In the genomic region with DNA sequence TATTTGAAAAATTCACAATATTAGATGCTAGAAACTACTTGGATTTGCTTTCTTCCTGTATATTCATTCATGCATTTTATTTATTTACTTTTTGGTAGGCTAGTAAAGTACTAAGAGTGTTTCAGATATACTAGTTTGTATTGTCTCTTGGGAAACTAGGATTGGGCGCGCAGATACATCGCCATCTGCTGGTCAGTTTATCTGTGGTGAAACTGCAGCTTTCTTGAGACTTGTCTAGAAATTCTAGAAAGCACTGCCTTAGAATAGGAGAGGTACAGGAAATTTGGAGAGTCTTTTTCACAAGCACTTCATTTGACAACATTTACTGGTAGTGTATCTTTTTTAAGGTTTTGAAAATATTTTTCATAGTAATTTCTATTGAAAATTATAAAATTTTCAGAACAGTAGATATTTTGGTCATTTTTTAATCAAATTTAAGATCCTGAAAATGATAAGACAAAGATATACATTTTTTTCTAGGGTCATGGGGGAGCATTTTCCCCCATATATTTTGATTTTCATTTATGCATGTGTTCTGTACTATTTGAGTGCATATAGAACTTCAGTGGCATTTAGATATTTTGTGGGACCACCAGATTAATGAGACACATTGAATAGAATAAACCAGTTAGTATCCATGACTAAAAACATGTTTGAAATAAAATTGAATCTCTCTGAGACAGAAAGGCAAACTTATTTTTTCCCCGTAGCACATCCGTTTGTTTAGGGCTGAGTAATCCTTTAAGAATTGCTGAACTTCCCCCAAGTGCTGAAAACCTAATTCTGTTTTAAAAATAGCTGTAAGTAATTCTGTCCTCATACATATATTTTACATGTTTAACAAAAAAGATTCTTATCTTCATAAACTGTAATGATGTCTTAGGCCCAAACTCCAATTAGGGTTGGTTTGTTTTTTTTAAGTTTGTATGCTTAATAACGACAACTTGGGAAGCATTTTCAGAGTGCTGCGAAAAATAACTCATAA, we compare ENCODE assay signal across 8 cellular contexts. TPM values are rescaled to one million over a fixed set of nuclear protein-coding genes. Genes with fewer than 3 reads are reported as not detected.
DNase-seq lines count a peak whose midpoint lies in the region; ATAC-seq and TF ChIP-seq lines count a peak whose summit lies in the region.

No MANE protein-coding gene starts in this region.

- peak; percentile 83 for TF ChIP-seq CTCF in lower lobe of right lung (IDR thresholded peaks at IDR 0.05)

- DNase-seq in Daoy (ENCODE audit: low read depth) (peak; percentile 73), NCI-H226 (peak; percentile 23), dermis blood vessel endothelial cell (peak; percentile 87), lower lobe of right lung (no peak)
- peak; percentile 21 for DNase-seq in activated CD4-positive, CD25-positive, alpha-beta regulatory T cell treated with anti-CD3 and anti-CD28 coated beads, Interleukin-2, amount 50 U/mL, for 16 hours (ENCODE audit: low read depth, low spot score)
- DNase-seq in stimulated activated CD8-positive, alpha-beta memory T cell treated with anti-CD3 and anti-CD28 coated beads, Interleukin-12 subunit alpha, Interleukin-12 subunit beta, amount 100 ng/mL, for 1 hour (ENCODE audit: low read depth): peak; percentile 27

- peaks cover 3% of the 10 kb centered on the region for H3K4me1 ChIP-seq in lower lobe of right lung

- H3K36me3 ChIP-seq in lower lobe of right lung: no peaks in the 10 kb centered on the region

- H3K4me3 ChIP-seq in lower lobe of right lung: no peak overlapping the region

- ATAC-seq in HG02885 (IDR thresholded peaks at IDR 0.05; ENCODE audit: poor library complexity, unreplicated experiment): peak; percentile 82
- peak; percentile 74 to 81 for ATAC-seq in lower lobe of right lung
- ATAC-seq in HG03520 (IDR thresholded peaks at IDR 0.05; ENCODE audit: unreplicated experiment): no peak

- no peaks in the 10 kb centered on the region for H3K9me3 ChIP-seq in lower lobe of right lung

- intact Hi-C loops in lower lobe of right lung (cut with DNase I): no loop called here

- no peak overlapping the region for H3K27ac ChIP-seq in lower lobe of right lung

- H3K27me3 ChIP-seq in lower lobe of right lung (ENCODE audit: low read depth): no peaks in the 10 kb centered on the region

RNA-seq across cellular contexts. Expression of a gene that starts 44.5 kb away (rescaled TPM):
- total RNA-seq in Daoy (2014; rRNA removed; shearing (Covaris generic)): 22.0 and 26.9 TPM in 2 replicates
- total RNA-seq in dermis blood vessel endothelial cell: 17.8 and 21.4 TPM in 2 replicates
- total RNA-seq in lower lobe of right lung: 28.3 TPM

RNA-seq across cellular contexts. Expression of a gene that starts 44.7 kb away (rescaled TPM):
- total RNA-seq in Daoy (2014; rRNA removed; shearing (Covaris generic)): 13.6 and 16.2 TPM in 2 replicates
- total RNA-seq in dermis blood vessel endothelial cell (10.7 and 13.1 TPM in 2 replicates), lower lobe of right lung (10.6 TPM)
